ENCODE assay signal across 21 cellular contexts in genomic region chr22:22931557-22932270, GRCh38. TPM values are rescaled to one million over a fixed set of nuclear protein-coding genes. Genes with fewer than 3 reads are reported as not detected.
DNase-seq lines count a peak whose midpoint lies in the region; ATAC-seq and TF ChIP-seq lines count a peak whose summit lies in the region.
"Had no signal": no experiment of that assay in that cellular context is flagged by ENCODE, and none has a peak within 500 bp of the region (broad histone marks: within the 10 kb centered on the region; RNA-seq: fewer than 3 reads in every experiment).

No MANE protein-coding gene starts in this region.

- H3K27me3 ChIP-seq in lower lobe of right lung (ENCODE audit: low read depth): peaks cover 9% of the 10 kb centered on the region
- H3K27me3 ChIP-seq: tibial nerve had no signal

- H3K9me3 ChIP-seq in lower lobe of right lung: no peaks in the 10 kb centered on the region
- H3K9me3 ChIP-seq: tibial nerve had no signal

- no peak overlapping the region for H3K27ac ChIP-seq in lower lobe of right lung
- H3K27ac ChIP-seq: tibial nerve had no signal

- H3K36me3 ChIP-seq in lower lobe of right lung: no peaks in the 10 kb centered on the region
- H3K36me3 ChIP-seq: tibial nerve had no signal

- no peaks in the 10 kb centered on the region for H3K4me1 ChIP-seq in lower lobe of right lung

- peak; percentile 92 for DNase-seq in GM12865 (ENCODE audit: low read depth)
- DNase-seq in stimulated activated effector memory CD8-positive, alpha-beta T cell treated with anti-CD3 and anti-CD28 coated beads, Interleukin-12 subunit alpha, Interleukin-12 subunit beta, amount 100 ng/mL, for 72 hours (ENCODE audit: low spot score in 2 of 2): no peak
- DNase-seq in lower lobe of right lung: no peak
- DNase-seq in NCI-H526 treated with DMSO at 0.1 percent for 48 hours (lab: John Stamatoyannopoulos, UW): no peak
- DNase-seq: activated CD8-positive, alpha-beta memory T cell treated with anti-CD3 and anti-CD28 coated beads for 24 hours; activated naive CD4-positive, alpha-beta T cell treated with anti-CD3 and anti-CD28 coated beads, Interleukin-2, amount 10 ng/mL, durations not matched to agents 7 days and 5 days; activated T-cell treated with anti-CD3 and anti-CD28 coated beads, Interleukin-2, amount 50 U/mL, for 4 hours; central memory CD4-positive, alpha-beta T cell; COR-L47; kidney glomerular epithelial cell had no signal

- no peak for ATAC-seq in stimulated activated effector memory CD8-positive, alpha-beta T cell treated with anti-CD3 and anti-CD28 coated beads, Interleukin-12 subunit alpha, Interleukin-12 subunit beta, amount 100 ng/mL, for 72 hours
- no peak for ATAC-seq in lower lobe of right lung
- no peak for ATAC-seq in GM19452 (IDR thresholded peaks at IDR 0.05; ENCODE audit: unreplicated experiment)
- ATAC-seq: activated CD4-positive, CD25-positive, alpha-beta regulatory T cell treated with anti-CD3 and anti-CD28 coated beads, Interleukin-2, amount 50 U/mL, for 24 hours; activated T-cell treated with anti-CD3 and anti-CD28 coated beads, Interleukin-2, amount 50 U/mL, for 4 hours; sciatic nerve had no signal

- H3K9me3 Mint-ChIP-seq in IgD-negative memory B cell: no peaks in the 10 kb centered on the region
- H3K9me3 Mint-ChIP-seq in dendritic cell treated with granulocyte-macrophage colony-stimulating factor and Interleukin-4, amounts not matched to agents 40 ng/mL and 50 ng/mL, for 4 days: no peaks in the 10 kb centered on the region
- H3K9me3 Mint-ChIP-seq in stimulated activated effector memory CD8-positive, alpha-beta T cell treated with anti-CD3 and anti-CD28 coated beads, Interleukin-12 subunit alpha, Interleukin-12 subunit beta, amount 100 ng/mL, for 72 hours: no peaks in the 10 kb centered on the region
- H3K9me3 Mint-ChIP-seq: activated naive CD4-positive, alpha-beta T cell treated with anti-CD3 and anti-CD28 coated beads, Interleukin-2, amount 10 ng/mL, durations not matched to agents 7 days and 5 days; activated T-cell treated with anti-CD3 and anti-CD28 coated beads, Interleukin-2, amount 50 U/mL, for 4 hours had no signal

- peaks cover 59 to 71% (median 70%) of the 10 kb centered on the region in 3 donors for H3K4me1 Mint-ChIP-seq in IgD-negative memory B cell
- H3K4me1 Mint-ChIP-seq in dendritic cell treated with granulocyte-macrophage colony-stimulating factor and Interleukin-4, amounts not matched to agents 40 ng/mL and 50 ng/mL, for 4 days (ENCODE audit: low read depth): peaks cover 94% of the 10 kb centered on the region
- H3K4me1 Mint-ChIP-seq in stimulated activated effector memory CD8-positive, alpha-beta T cell treated with anti-CD3 and anti-CD28 coated beads, Interleukin-12 subunit alpha, Interleukin-12 subunit beta, amount 100 ng/mL, for 72 hours: peaks cover 50% of the 10 kb centered on the region

- peak overlapping the region in 2 of 4 donors; percentile 4 to 91 for H3K4me3 Mint-ChIP-seq in IgD-negative memory B cell
- H3K4me3 Mint-ChIP-seq in dendritic cell treated with granulocyte-macrophage colony-stimulating factor and Interleukin-4, amounts not matched to agents 40 ng/mL and 50 ng/mL, for 4 days: no peak overlapping the region
- H3K4me3 Mint-ChIP-seq in stimulated activated effector memory CD8-positive, alpha-beta T cell treated with anti-CD3 and anti-CD28 coated beads, Interleukin-12 subunit alpha, Interleukin-12 subunit beta, amount 100 ng/mL, for 72 hours: no peak overlapping the region
- H3K4me3 Mint-ChIP-seq: activated naive CD4-positive, alpha-beta T cell treated with anti-CD3 and anti-CD28 coated beads, Interleukin-2, amount 10 ng/mL, durations not matched to agents 7 days and 5 days; activated T-cell treated with anti-CD3 and anti-CD28 coated beads, Interleukin-2, amount 50 U/mL, for 4 hours had no signal

- intact Hi-C loops in dendritic cell treated with granulocyte-macrophage colony-stimulating factor and Interleukin-4, amounts not matched to agents 40 ng/mL and 50 ng/mL, for 4 days (cut with micrococcal nuclease): no loop called here
- intact Hi-C loops in lower lobe of right lung (cut with DNase I): no loop called here

- peaks cover 6% of the 10 kb centered on the region for H3K27me3 Mint-ChIP-seq in IgD-negative memory B cell
- peaks cover 2% of the 10 kb centered on the region for H3K27me3 Mint-ChIP-seq in dendritic cell treated with granulocyte-macrophage colony-stimulating factor and Interleukin-4, amounts not matched to agents 40 ng/mL and 50 ng/mL, for 4 days

- TF ChIP-seq CTCF in GM12865 (IDR thresholded peaks at IDR 0.05; ENCODE audit: insufficient read depth, low read depth, low read length, missing control alignments) (no peak), lower lobe of right lung (IDR thresholded peaks at IDR 0.05) (no peak)

- H3K27ac Mint-ChIP-seq in IgD-negative memory B cell: peak overlapping the region; percentile 71 to 97 (median 96)
- peak overlapping the region; percentile 73 for H3K27ac Mint-ChIP-seq in dendritic cell treated with granulocyte-macrophage colony-stimulating factor and Interleukin-4, amounts not matched to agents 40 ng/mL and 50 ng/mL, for 4 days
- H3K27ac Mint-ChIP-seq in stimulated activated effector memory CD8-positive, alpha-beta T cell treated with anti-CD3 and anti-CD28 coated beads, Interleukin-12 subunit alpha, Interleukin-12 subunit beta, amount 100 ng/mL, for 72 hours: peak overlapping the region; percentile 77
- H3K27ac Mint-ChIP-seq: activated naive CD4-positive, alpha-beta T cell treated with anti-CD3 and anti-CD28 coated beads, Interleukin-2, amount 10 ng/mL, durations not matched to agents 7 days and 5 days had no signal

- H3K36me3 Mint-ChIP-seq in IgD-negative memory B cell: no peaks in the 10 kb centered on the region
- H3K36me3 Mint-ChIP-seq in dendritic cell treated with granulocyte-macrophage colony-stimulating factor and Interleukin-4, amounts not matched to agents 40 ng/mL and 50 ng/mL, for 4 days (ENCODE audit: low read depth): no peaks in the 10 kb centered on the region
- no peaks in the 10 kb centered on the region for H3K36me3 Mint-ChIP-seq in stimulated activated effector memory CD8-positive, alpha-beta T cell treated with anti-CD3 and anti-CD28 coated beads, Interleukin-12 subunit alpha, Interleukin-12 subunit beta, amount 100 ng/mL, for 72 hours
- H3K36me3 Mint-ChIP-seq: activated naive CD4-positive, alpha-beta T cell treated with anti-CD3 and anti-CD28 coated beads, Interleukin-2, amount 10 ng/mL, durations not matched to agents 7 days and 5 days had no signal

- H3K4me3 ChIP-seq in GM12865 (ENCODE audit: low read depth, low read length) (peak overlapping the region; percentile 65), lower lobe of right lung (no peak overlapping the region)
- H3K4me3 ChIP-seq: tibial nerve had no signal

RNA-seq across cellular contexts. Expression of gene IGLL5, which starts 44.1 kb away (rescaled TPM):
- polyA plus RNA-seq in IgD-negative memory B cell: 195 TPM
- total RNA-seq in lower lobe of right lung: 11.1 TPM
- total RNA-seq: frontal cortex, H4, LHCN-M2, mesenteric fat pad, NCI-H460 had no signal
